Comparison of ENCODE assay signal across 14 cellular contexts in the genomic region with DNA sequence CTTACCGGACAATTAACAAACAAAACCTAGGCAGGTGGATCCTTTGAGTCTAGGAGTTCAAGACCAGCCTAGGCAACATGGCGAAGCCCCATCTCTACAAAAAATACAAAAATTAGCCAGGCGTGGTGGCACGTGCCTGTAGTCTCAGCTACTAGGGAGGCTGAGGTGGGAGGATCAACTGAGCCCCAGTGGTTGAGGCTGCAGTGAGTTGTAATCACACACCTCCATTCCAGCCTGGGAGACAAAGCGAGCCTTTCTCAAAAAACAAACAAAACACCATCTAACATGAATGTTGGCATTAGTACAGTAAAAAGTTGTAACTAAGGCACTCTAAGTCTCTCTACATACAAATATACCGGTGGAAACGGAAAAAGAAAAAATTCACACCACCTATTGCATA. TPM values are rescaled to one million over a fixed set of nuclear protein-coding genes. Genes with fewer than 3 reads are reported as not detected.
DNase-seq lines count a peak whose midpoint lies in the region; ATAC-seq, FAIRE-seq and TF ChIP-seq lines count a peak whose summit lies in the region.
"Had no signal": no experiment of that assay in that cellular context is flagged by ENCODE, and none has a peak within 500 bp of the region (broad histone marks: within the 10 kb centered on the region; RNA-seq: fewer than 3 reads in every experiment).

No MANE protein-coding gene starts in this region.

- TF ChIP-seq POLR2A in H54 (IDR thresholded peaks at IDR 0.05; ENCODE audit: low read depth, low read length) = no peak

- TF ChIP-seq CTCF in CD8-positive, alpha-beta T cell (IDR thresholded peaks at IDR 0.05) = no peak
- TF ChIP-seq CTCF in neural progenitor cell (IDR thresholded peaks at IDR 0.05) = no peak

- DNase-seq in CD8-positive, alpha-beta T cell = no peak
- no peak for DNase-seq in Karpas-422
- no peak for DNase-seq in natural killer cell treated with Interleukin-12 subunit alpha and Interleukin-12 subunit beta and Interleukin-15 and Interleukin-18, amount 100 ng/mL, for 72 hours (ENCODE audit: low spot score)
- no peak for DNase-seq in H54 (ENCODE audit: insufficient read length, low spot score)
- no peak for DNase-seq in neural progenitor cell (ENCODE audit: low spot score)
- no peak for DNase-seq in NCI-H82 treated with DMSO at 0.1 percent for 48 hours (lab: John Stamatoyannopoulos, UW; ENCODE audit: unreplicated experiment)
- DNase-seq in urothelium cell line (ENCODE audit: low spot score) = no peak
- DNase-seq: activated CD8-positive, alpha-beta memory T cell treated with anti-CD3 and anti-CD28 coated beads, Interleukin-2, amount 50 U/mL, for 4 hours; left cardiac atrium; NCI-H1092; NCI-H446; T-helper 9 cell had no signal

- peaks cover 86% of the 10 kb centered on the region for H3K79me2 ChIP-seq in Karpas-422 (ENCODE audit: low read length)
- H3K79me2 ChIP-seq in neural progenitor cell (ENCODE audit: low read depth) = peaks cover 86% of the 10 kb centered on the region

- H3K27me3 Mint-ChIP-seq in CD8-positive, alpha-beta T cell (ENCODE audit: low read depth) = no peaks in the 10 kb centered on the region
- no peaks in the 10 kb centered on the region for H3K27me3 Mint-ChIP-seq in activated naive CD8-positive, alpha-beta T cell
- H3K27me3 Mint-ChIP-seq in natural killer cell treated with Interleukin-12 subunit alpha and Interleukin-12 subunit beta and Interleukin-15 and Interleukin-18, amount 100 ng/mL, for 72 hours = no peaks in the 10 kb centered on the region
- peaks cover 11% of the 10 kb centered on the region for H3K27me3 Mint-ChIP-seq in neural progenitor cell (ENCODE audit: insufficient read depth, low read depth)

- POLR2A ChIA-PET in CD8-positive, alpha-beta T cell (lab: Charles Lee) = no interaction called here

- peak overlapping the region; percentile 63 for H3K4me3 Mint-ChIP-seq in CD8-positive, alpha-beta T cell
- peak overlapping the region; percentile 66 for H3K4me3 Mint-ChIP-seq in activated naive CD8-positive, alpha-beta T cell
- H3K4me3 Mint-ChIP-seq in natural killer cell treated with Interleukin-12 subunit alpha and Interleukin-12 subunit beta and Interleukin-15 and Interleukin-18, amount 100 ng/mL, for 72 hours = peak overlapping the region; percentile 69
- no peak overlapping the region for H3K4me3 Mint-ChIP-seq in neural progenitor cell

- no peak overlapping the region for H3K4me3 ChIP-seq in CD8-positive, alpha-beta T cell (ENCODE audit: low read depth, low read length)
- H3K4me3 ChIP-seq in Karpas-422 (ENCODE audit: low read length) (no peak overlapping the region), neural progenitor cell (no peak overlapping the region)

- H3K9me3 Mint-ChIP-seq in CD8-positive, alpha-beta T cell = peaks cover 4% of the 10 kb centered on the region
- no peaks in the 10 kb centered on the region for H3K9me3 Mint-ChIP-seq in activated naive CD8-positive, alpha-beta T cell (ENCODE audit: low read depth)
- H3K9me3 Mint-ChIP-seq in natural killer cell treated with Interleukin-12 subunit alpha and Interleukin-12 subunit beta and Interleukin-15 and Interleukin-18, amount 100 ng/mL, for 72 hours = no peaks in the 10 kb centered on the region
- peaks cover 45% of the 10 kb centered on the region for H3K9me3 Mint-ChIP-seq in neural progenitor cell

- H3K4me1 Mint-ChIP-seq in CD8-positive, alpha-beta T cell (ENCODE audit: low read depth) = peaks cover 69% of the 10 kb centered on the region
- peaks cover 75% of the 10 kb centered on the region for H3K4me1 Mint-ChIP-seq in activated naive CD8-positive, alpha-beta T cell (ENCODE audit: low read depth)
- H3K4me1 Mint-ChIP-seq in natural killer cell treated with Interleukin-12 subunit alpha and Interleukin-12 subunit beta and Interleukin-15 and Interleukin-18, amount 100 ng/mL, for 72 hours (ENCODE audit: low read depth in 2 of 2) = peaks cover 61 to 74% of the 10 kb centered on the region in 2 donors
- peaks cover 12% of the 10 kb centered on the region for H3K4me1 Mint-ChIP-seq in neural progenitor cell

- H3F3A ChIP-seq in neural progenitor cell (ENCODE audit: low read depth) = peaks cover 20% of the 10 kb centered on the region

- H2AFZ ChIP-seq in Karpas-422 (ENCODE audit: low read length) (no peak overlapping the region), neural progenitor cell (replicated peaks) (no peak overlapping the region)

- no peak overlapping the region for H3K27ac ChIP-seq in CD8-positive, alpha-beta T cell (ENCODE audit: low read depth, low read length)
- H3K27ac ChIP-seq in Karpas-422 (ENCODE audit: low read length) (peak overlapping the region; percentile 3; the same call in 1 of the 2 replicates), neural progenitor cell (no peak overlapping the region)

- no peaks in the 10 kb centered on the region for H3K27me3 ChIP-seq in CD8-positive, alpha-beta T cell (ENCODE audit: insufficient read depth, low read length)
- H3K27me3 ChIP-seq in Karpas-422 (ENCODE audit: low read length) (no peaks in the 10 kb centered on the region), neural progenitor cell (no peaks in the 10 kb centered on the region)

- ATAC-seq in CD8-positive, alpha-beta T cell = no peak
- ATAC-seq in natural killer cell treated with Interleukin-12 subunit alpha and Interleukin-12 subunit beta and Interleukin-15 and Interleukin-18, amount 100 ng/mL, for 72 hours = no peak
- ATAC-seq: left cardiac atrium, sciatic nerve had no signal

- peaks cover 6% of the 10 kb centered on the region for H3K36me3 ChIP-seq in CD8-positive, alpha-beta T cell (ENCODE audit: insufficient read depth, low read length)
- peaks cover 73% of the 10 kb centered on the region for H3K36me3 ChIP-seq in Karpas-422 (ENCODE audit: insufficient read depth, low read length)
- H3K36me3 ChIP-seq in neural progenitor cell = peaks cover 24% of the 10 kb centered on the region

- H3K9ac ChIP-seq in Karpas-422 (ENCODE audit: low read length) (no peak overlapping the region), neural progenitor cell (no peak overlapping the region)

- no peaks in the 10 kb centered on the region for H3K9me3 ChIP-seq in CD8-positive, alpha-beta T cell (ENCODE audit: low read length)
- H3K9me3 ChIP-seq in Karpas-422 (ENCODE audit: low read length) (no peaks in the 10 kb centered on the region), neural progenitor cell (ENCODE audit: low read depth) (peaks cover 4% of the 10 kb centered on the region)

- H3K4me1 ChIP-seq in CD8-positive, alpha-beta T cell (ENCODE audit: insufficient read depth, low read length) = peaks cover 73% of the 10 kb centered on the region
- H3K4me1 ChIP-seq in Karpas-422 (ENCODE audit: low read length) = peaks cover 43% of the 10 kb centered on the region
- peaks cover 19% of the 10 kb centered on the region for H3K4me1 ChIP-seq in neural progenitor cell

- H3K36me3 Mint-ChIP-seq in CD8-positive, alpha-beta T cell = peaks cover 50% of the 10 kb centered on the region
- H3K36me3 Mint-ChIP-seq in activated naive CD8-positive, alpha-beta T cell = peaks cover 26% of the 10 kb centered on the region
- H3K36me3 Mint-ChIP-seq in natural killer cell treated with Interleukin-12 subunit alpha and Interleukin-12 subunit beta and Interleukin-15 and Interleukin-18, amount 100 ng/mL, for 72 hours = peaks cover 29% of the 10 kb centered on the region
- H3K36me3 Mint-ChIP-seq in neural progenitor cell = peaks cover 60% of the 10 kb centered on the region

- no peaks in the 10 kb centered on the region for H3K9me2 ChIP-seq in Karpas-422 (replicated peaks; ENCODE audit: insufficient read depth, low read length)

- peak overlapping the region; percentile 75 for H3K4me2 ChIP-seq in Karpas-422 (ENCODE audit: low read depth, low read length, poor library complexity, severe bottlenecking)
- H3K4me2 ChIP-seq in neural progenitor cell = no peak overlapping the region

- no peak for FAIRE-seq in H54 (lab: Jason Lieb, UNC)
- FAIRE-seq in urothelium cell line (lab: Jason Lieb, UNC) = no peak

- H3K27ac Mint-ChIP-seq in CD8-positive, alpha-beta T cell = peak overlapping the region; percentile 67
- peak overlapping the region; percentile 84 for H3K27ac Mint-ChIP-seq in activated naive CD8-positive, alpha-beta T cell
- H3K27ac Mint-ChIP-seq in natural killer cell treated with Interleukin-12 subunit alpha and Interleukin-12 subunit beta and Interleukin-15 and Interleukin-18, amount 100 ng/mL, for 72 hours = peak overlapping the region; percentile 31 to 80
- H3K27ac Mint-ChIP-seq in neural progenitor cell = no peak overlapping the region

- peaks cover 15% of the 10 kb centered on the region; the same call in 1 of the 2 replicates for H4K20me1 ChIP-seq in Karpas-422 (ENCODE audit: insufficient read depth, low read depth, low read length)
- H4K20me1 ChIP-seq in neural progenitor cell (ENCODE audit: low read depth) = peaks cover 50% of the 10 kb centered on the region

- CTCF ChIA-PET in CD8-positive, alpha-beta T cell (lab: Charles Lee) = interaction anchor here (1.0 kb wide), 2 partner anchors 32 to 76 kb away, joined by 3 to 4 read pairs; no protein-coding TSS in a partner anchor

- intact Hi-C loops in CD8-positive, alpha-beta T cell (cut with DNase I, micrococcal nuclease) = loop anchor here (5.0 to 10.0 kb wide), 7 partner anchors 33 to 1207 kb away; partner anchors contain the start of genes WIPF1 (in 2 of the 2), ATF2 (in 1 of the 2) and GPR155 (in 1 of the 2)

RNA-seq across cellular contexts. Expression of gene SP3, which starts 5.3 kb away (rescaled TPM):
- total RNA-seq in CD8-positive, alpha-beta T cell = 100 to 1,000 TPM; 166 to 169 TPM
- total RNA-seq in Karpas-422 (2014; rRNA removed; shearing (Covaris generic); ENCODE audit: low replicate concordance) = 109 and 139 TPM in 2 replicates
- total RNA-seq in natural killer cell treated with Interleukin-12 subunit alpha and Interleukin-12 subunit beta and Interleukin-15 and Interleukin-18, amount 100 ng/mL, for 72 hours = 10 to 100 TPM; 89.5 to 99.5 TPM
- total RNA-seq in neural progenitor cell (ENCODE audit: low replicate concordance) = 148 and 210 TPM in 2 replicates
